18 cellular contexts compared by ENCODE assay signal in genomic region chr16:49788936-49789335, GRCh38.
DNase-seq lines count a peak whose midpoint lies in the region; ATAC-seq and TF ChIP-seq lines count a peak whose summit lies in the region.
"Had no signal": no experiment of that assay in that cellular context is flagged by ENCODE, and none has a peak within 500 bp of the region (broad histone marks: within the 10 kb centered on the region; RNA-seq: fewer than 3 reads in every experiment).

No MANE protein-coding gene starts in this region.

- no peaks in the 10 kb centered on the region for H3K36me3 ChIP-seq in ascending aorta
- H3K36me3 ChIP-seq in gastroesophageal sphincter, result no peaks in the 10 kb centered on the region
- H3K36me3 ChIP-seq in tibial nerve, result no peaks in the 10 kb centered on the region

- H3K4me1 ChIP-seq in ascending aorta, result peaks cover 0 to 19% of the 10 kb centered on the region in 2 donors
- H3K4me1 ChIP-seq in gastroesophageal sphincter, result peaks cover 0 to 24% (median 11%) of the 10 kb centered on the region in 3 donors
- peaks cover 0 to 19% (median 0%) of the 10 kb centered on the region in 4 donors for H3K4me1 ChIP-seq in tibial nerve

- H3K27me3 ChIP-seq in ascending aorta (no peaks in the 10 kb centered on the region), gastroesophageal sphincter (no peaks in the 10 kb centered on the region), tibial nerve (no peaks in the 10 kb centered on the region)

- no peak for DNase-seq in ascending aorta (ENCODE audit: low spot score in 2 of 2)
- DNase-seq in osteocyte (ENCODE audit: extremely low spot score, unreplicated experiment), result no peak
- no peak for DNase-seq in tibial nerve (ENCODE audit: low spot score in 2 of 2)
- DNase-seq in NCI-H2081 treated with DMSO at 0.1 percent for 48 hours (lab: John Stamatoyannopoulos, UW), result no peak
- DNase-seq in activated CD8-positive, alpha-beta memory T cell treated with anti-CD3 and anti-CD28 coated beads, Interleukin-2, amount 50 U/mL, for 4 hours, result no peak
- no peak for DNase-seq in NOMO-1 treated with dmso at 0.1 percent for 144 hours (lab: John Stamatoyannopoulos, UW; ENCODE audit: unreplicated experiment)
- no peak for DNase-seq in activated T-helper 2 cell treated with anti-CD3 and anti-CD28 coated beads, Interferon-gamma antibody, Interleukin-2, Interleukin-4, amounts not matched to agents 10 μg/mL and 5 μg/mL and 100 μg/mL, durations not matched to agents 14 hours and 24 hours and 36 hours (ENCODE audit: low spot score)
- DNase-seq: activated CD4-positive, CD25-positive, alpha-beta regulatory T cell treated with anti-CD3 and anti-CD28 coated beads, Interleukin-2, amount 50 U/mL, for 72 hours; amniotic stem cell; GDM1; immature natural killer cell; NCI-H187 treated with DMSO at 0.1 percent for 48 hours; retina; SIG-M5; stimulated activated CD4-positive, alpha-beta T cell treated with anti-CD3 and anti-CD28 coated beads, Interleukin-2, amount 100 ng/mL, for 24 hours had no signal

- TF ChIP-seq EP300 in gastroesophageal sphincter (IDR thresholded peaks at IDR 0.05) (no peak), tibial nerve (IDR thresholded peaks at IDR 0.05) (no peak)

- intact Hi-C loops in ascending aorta (cut with DNase I), result loop anchor here (2.0 to 5.0 kb wide), 2 partner anchors 48 to 66 kb away; no protein-coding TSS in a partner anchor
- intact Hi-C loops in activated T-helper 2 cell treated with anti-CD3 and anti-CD28 coated beads, Interferon-gamma antibody, Interleukin-2, Interleukin-4, amounts not matched to agents 10 μg/mL and 5 μg/mL and 100 μg/mL, durations not matched to agents 14 hours and 24 hours and 36 hours (cut with micrococcal nuclease), result no loop called here

- no peaks in the 10 kb centered on the region for H3K27me3 Mint-ChIP-seq in osteocyte (ENCODE audit: unreplicated experiment)
- H3K27me3 Mint-ChIP-seq in activated T-helper 2 cell treated with anti-CD3 and anti-CD28 coated beads, Interferon-gamma antibody, Interleukin-2, Interleukin-4, amounts not matched to agents 10 μg/mL and 5 μg/mL and 100 μg/mL, durations not matched to agents 14 hours and 24 hours and 36 hours (ENCODE audit: low read depth), result no peaks in the 10 kb centered on the region

- TF ChIP-seq CTCF in ascending aorta (IDR thresholded peaks at IDR 0.05) (no peak), gastroesophageal sphincter (IDR thresholded peaks at IDR 0.05) (no peak), osteocyte (IDR thresholded peaks at IDR 0.05) (no peak), tibial nerve (IDR thresholded peaks at IDR 0.05) (no peak)

- peak overlapping the region; percentile 76 to 78 for H3K27ac ChIP-seq in ascending aorta
- H3K27ac ChIP-seq in gastroesophageal sphincter, result peak overlapping the region in 3 of 4 donors; percentile 63 to 72 (median 66)
- H3K27ac ChIP-seq in tibial nerve, result peak overlapping the region in 3 of 4 donors; percentile 45 to 52 (median 50)

- no peaks in the 10 kb centered on the region for H3K9me3 Mint-ChIP-seq in osteocyte (ENCODE audit: unreplicated experiment)
- no peaks in the 10 kb centered on the region for H3K9me3 Mint-ChIP-seq in activated T-helper 2 cell treated with anti-CD3 and anti-CD28 coated beads, Interferon-gamma antibody, Interleukin-2, Interleukin-4, amounts not matched to agents 10 μg/mL and 5 μg/mL and 100 μg/mL, durations not matched to agents 14 hours and 24 hours and 36 hours
- H3K9me3 Mint-ChIP-seq: immature natural killer cell had no signal

- H3K4me3 ChIP-seq in ascending aorta (no peak overlapping the region), gastroesophageal sphincter (no peak overlapping the region), tibial nerve (no peak overlapping the region)

- TF ChIP-seq POLR2A in gastroesophageal sphincter (IDR thresholded peaks at IDR 0.05), result no peak
- no peak for TF ChIP-seq POLR2A in tibial nerve (IDR thresholded peaks at IDR 0.05)

- no peaks in the 10 kb centered on the region for H3K36me3 Mint-ChIP-seq in osteocyte (ENCODE audit: unreplicated experiment)
- H3K36me3 Mint-ChIP-seq in activated T-helper 2 cell treated with anti-CD3 and anti-CD28 coated beads, Interferon-gamma antibody, Interleukin-2, Interleukin-4, amounts not matched to agents 10 μg/mL and 5 μg/mL and 100 μg/mL, durations not matched to agents 14 hours and 24 hours and 36 hours (ENCODE audit: low read depth), result no peaks in the 10 kb centered on the region
- H3K36me3 Mint-ChIP-seq: IgD-negative memory B cell, immature natural killer cell had no signal

- no peak overlapping the region for H3K4me3 Mint-ChIP-seq in osteocyte (ENCODE audit: unreplicated experiment)
- no peak overlapping the region for H3K4me3 Mint-ChIP-seq in activated T-helper 2 cell treated with anti-CD3 and anti-CD28 coated beads, Interferon-gamma antibody, Interleukin-2, Interleukin-4, amounts not matched to agents 10 μg/mL and 5 μg/mL and 100 μg/mL, durations not matched to agents 14 hours and 24 hours and 36 hours (ENCODE audit: low read depth)
- H3K4me3 Mint-ChIP-seq: B cell, IgD-negative memory B cell, immature natural killer cell had no signal

- ATAC-seq in gastroesophageal sphincter, result no peak

- peaks cover 24% of the 10 kb centered on the region for H3K4me1 Mint-ChIP-seq in osteocyte (ENCODE audit: unreplicated experiment)
- H3K4me1 Mint-ChIP-seq in activated T-helper 2 cell treated with anti-CD3 and anti-CD28 coated beads, Interferon-gamma antibody, Interleukin-2, Interleukin-4, amounts not matched to agents 10 μg/mL and 5 μg/mL and 100 μg/mL, durations not matched to agents 14 hours and 24 hours and 36 hours (ENCODE audit: low read depth), result no peaks in the 10 kb centered on the region
- H3K4me1 Mint-ChIP-seq: B cell, IgD-negative memory B cell, immature natural killer cell had no signal

- 43 to 50% methylated on average over 2 to 3 of the region's 7 CpGs for WGBS in gastroesophageal sphincter (ENCODE audit: low coverage in 1 of 2), 2 donors
- 47 to 49% methylated on average over 7 of the region's 7 CpGs for WGBS in tibial nerve, 2 donors

- H3K9me3 ChIP-seq in ascending aorta, result no peaks in the 10 kb centered on the region
- no peaks in the 10 kb centered on the region for H3K9me3 ChIP-seq in gastroesophageal sphincter
- H3K9me3 ChIP-seq in tibial nerve, result no peaks in the 10 kb centered on the region

- H3K27ac Mint-ChIP-seq in osteocyte (ENCODE audit: unreplicated experiment), result peak overlapping the region; percentile 83
- no peak overlapping the region for H3K27ac Mint-ChIP-seq in activated T-helper 2 cell treated with anti-CD3 and anti-CD28 coated beads, Interferon-gamma antibody, Interleukin-2, Interleukin-4, amounts not matched to agents 10 μg/mL and 5 μg/mL and 100 μg/mL, durations not matched to agents 14 hours and 24 hours and 36 hours
- H3K27ac Mint-ChIP-seq: B cell, IgD-negative memory B cell, immature natural killer cell had no signal
